ENCODE assay signal across 9 cellular contexts in genomic region chrX:3939967-3940610, GRCh38.
DNase-seq lines count a peak whose midpoint lies in the region; ATAC-seq, FAIRE-seq and TF ChIP-seq lines count a peak whose summit lies in the region.
"Had no signal": no experiment of that assay in that cellular context is flagged by ENCODE, and none has a peak within 500 bp of the region (broad histone marks: within the 10 kb centered on the region; RNA-seq: fewer than 3 reads in every experiment).

No MANE protein-coding gene starts in this region.

- H3K27me3 ChIP-seq in Panc1 (ENCODE audit: control insufficient read depth, insufficient read depth, low read length), result no peaks in the 10 kb centered on the region

- no peaks in the 10 kb centered on the region for H3K9me3 ChIP-seq in Panc1 (ENCODE audit: control insufficient read depth, insufficient read depth, low read depth, low read length)

- intact Hi-C loops in Panc1 (cut with micrococcal nuclease; ENCODE audit: unreplicated experiment), result no loop called here

- no peaks in the 10 kb centered on the region for H3K9me3 Mint-ChIP-seq in glutamatergic neuron (ENCODE audit: unreplicated experiment)
- H3K9me3 Mint-ChIP-seq: activated T-helper 17 cell treated with anti-CD3 and anti-CD28 coated beads, Interleukin-2, amount 50 U/mL, for 72 hours had no signal

- TF ChIP-seq CTCF in Panc1 (IDR thresholded peaks at IDR 0.05) (peak; percentile 55), glutamatergic neuron (IDR thresholded peaks at IDR 0.05; ENCODE audit: partially characterized antibody, unreplicated experiment) (peak; percentile 34)

- H3K27ac Mint-ChIP-seq in glutamatergic neuron (ENCODE audit: unreplicated experiment), result no peak overlapping the region
- H3K27ac Mint-ChIP-seq: activated T-helper 17 cell treated with anti-CD3 and anti-CD28 coated beads, Interleukin-2, amount 50 U/mL, for 72 hours had no signal

- H3K4me3 Mint-ChIP-seq in glutamatergic neuron (ENCODE audit: unreplicated experiment), result no peak overlapping the region
- H3K4me3 Mint-ChIP-seq: activated T-helper 17 cell treated with anti-CD3 and anti-CD28 coated beads, Interleukin-2, amount 50 U/mL, for 72 hours had no signal

- no peak overlapping the region for H3K27ac ChIP-seq in Panc1 (ENCODE audit: low read length)
- H3K27ac ChIP-seq in caudate nucleus (ENCODE audit: low read depth, low read length), result no peak overlapping the region

- no peak for ATAC-seq in Panc1
- ATAC-seq: activated T-helper 17 cell treated with anti-CD3 and anti-CD28 coated beads, Interleukin-2, amount 50 U/mL, for 72 hours had no signal

- CTCF ChIA-PET in Panc1 (lab: Charles Lee), result interaction anchor here (0.6 kb wide), 1 partner anchor 15 kb away, joined by 10 read pairs; no protein-coding TSS in a partner anchor

- POLR2A ChIA-PET in Panc1 (lab: Charles Lee), result no interaction called here

- DNase-seq in AG20443 (ENCODE audit: low spot score) (peak; percentile 7), GM19239 (ENCODE audit: insufficient read length, low spot score) (no peak), Panc1 (ENCODE audit: low read depth, low spot score) (no peak), glutamatergic neuron (no peak), GDM1 (lab: John Stamatoyannopoulos, UW) (no peak), globus pallidus (ENCODE audit: low spot score) (no peak), caudate nucleus (lab: John Stamatoyannopoulos, UW) (no peak)
- no peak for DNase-seq in activated naive CD4-positive, alpha-beta T cell (lab: John Stamatoyannopoulos, UW)

- BruUV-seq in Panc1 (replicated peaks; lab: Mats Ljungman, UMichigan), result no TSS peak

- no peaks in the 10 kb centered on the region for H3K36me3 ChIP-seq in Panc1 (ENCODE audit: control insufficient read depth, insufficient read depth, low read length)

- H3K4me1 ChIP-seq in Panc1 (ENCODE audit: control insufficient read depth, insufficient read depth, low read length), result no peaks in the 10 kb centered on the region

- H3K27me3 Mint-ChIP-seq in glutamatergic neuron (ENCODE audit: unreplicated experiment), result no peaks in the 10 kb centered on the region

- no peaks in the 10 kb centered on the region for H3K4me1 Mint-ChIP-seq in glutamatergic neuron (ENCODE audit: low read depth, unreplicated experiment)
- H3K4me1 Mint-ChIP-seq: activated T-helper 17 cell treated with anti-CD3 and anti-CD28 coated beads, Interleukin-2, amount 50 U/mL, for 72 hours had no signal

- no peaks in the 10 kb centered on the region for H3K36me3 Mint-ChIP-seq in glutamatergic neuron (ENCODE audit: unreplicated experiment)

- H3K4me3 ChIP-seq in Panc1 (ENCODE audit: low read depth in 2 of 2, low read length in 2 of 2), result no peak overlapping the region

- FAIRE-seq in GM19239 (lab: Jason Lieb, UNC), result peak; percentile 21

- in situ Hi-C loops in Panc1 (cut with HindIII; ENCODE audit: low pct_unique_long_range_greater_than_20kb, low sequenced_read_pairs), result no loop called here
